In the genomic region with DNA sequence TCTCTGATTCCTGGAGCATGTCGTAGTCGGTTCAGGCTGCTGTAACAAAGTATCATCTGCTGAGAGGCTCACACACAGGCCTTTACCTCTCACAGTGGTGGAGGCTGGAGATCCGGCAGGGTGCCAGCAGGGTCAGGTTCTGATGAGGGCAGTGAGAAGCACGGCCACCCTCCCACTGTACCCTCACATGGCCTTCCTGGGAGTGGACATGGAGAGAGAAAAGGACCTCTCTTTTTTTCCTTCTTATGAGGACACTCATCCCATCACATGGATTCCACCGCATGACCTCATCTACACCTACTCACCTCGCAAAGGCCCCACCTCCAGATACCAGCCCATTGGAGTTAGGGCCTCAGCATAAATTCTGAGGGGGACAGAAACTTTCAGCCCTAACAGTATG, we compare ENCODE assay signal across 11 cellular contexts.
DNase-seq lines count a peak whose midpoint lies in the region; ATAC-seq and TF ChIP-seq lines count a peak whose summit lies in the region.
"Had no signal": no experiment of that assay in that cellular context is flagged by ENCODE, and none has a peak within 500 bp of the region (broad histone marks: within the 10 kb centered on the region; RNA-seq: fewer than 3 reads in every experiment).

No MANE protein-coding gene starts in this region.

- H3K4me1 ChIP-seq in tibial artery: peaks cover 3 to 61% (median 48%) of the 10 kb centered on the region in 4 donors

- no peaks in the 10 kb centered on the region for H3K27me3 ChIP-seq in tibial artery

- peaks cover 14% of the 10 kb centered on the region for H3K4me1 Mint-ChIP-seq in activated naive CD8-positive, alpha-beta T cell treated with anti-CD3 and anti-CD28 coated beads for 36 hours

- no peaks in the 10 kb centered on the region for H3K27me3 Mint-ChIP-seq in activated naive CD8-positive, alpha-beta T cell treated with anti-CD3 and anti-CD28 coated beads for 36 hours
- H3K27me3 Mint-ChIP-seq: activated CD8-positive, alpha-beta memory T cell treated with anti-CD3 and anti-CD28 coated beads, Interleukin-2, amount 10 ng/mL, durations not matched to agents 7 days and 5 days had no signal

- no peaks in the 10 kb centered on the region for H3K36me3 Mint-ChIP-seq in activated naive CD4-positive, alpha-beta T cell treated with anti-CD3 and anti-CD28 coated beads, Interleukin-2, amount 50 U/mL, for 72 hours
- no peaks in the 10 kb centered on the region for H3K36me3 Mint-ChIP-seq in activated naive CD8-positive, alpha-beta T cell treated with anti-CD3 and anti-CD28 coated beads for 36 hours
- H3K36me3 Mint-ChIP-seq: activated CD8-positive, alpha-beta memory T cell treated with anti-CD3 and anti-CD28 coated beads, Interleukin-2, amount 10 ng/mL, durations not matched to agents 7 days and 5 days had no signal

- H3K9me3 ChIP-seq in tibial artery: no peaks in the 10 kb centered on the region

- DNase-seq in activated naive CD4-positive, alpha-beta T cell treated with anti-CD3 and anti-CD28 coated beads, Interleukin-2, amount 50 U/mL, for 72 hours (ENCODE audit: low spot score in 2 of 2): no peak
- DNase-seq in activated naive CD4-positive, alpha-beta T cell treated with Interleukin-2 at 50 U/mL for 16 hours: no peak
- no peak for DNase-seq in activated naive CD8-positive, alpha-beta T cell treated with anti-CD3 and anti-CD28 coated beads for 36 hours
- DNase-seq in kidney tubule cell (ENCODE audit: low spot score) (peak; percentile 74), tibial artery (no peak), NCI-H2081 treated with DMSO at 0.1 percent for 48 hours (lab: John Stamatoyannopoulos, UW) (no peak)
- DNase-seq: activated CD8-positive, alpha-beta memory T cell treated with anti-CD3 and anti-CD28 coated beads, Interleukin-2, amount 10 ng/mL, durations not matched to agents 7 days and 5 days; NCI-H345; PC-9 had no signal

- H3K4me3 ChIP-seq in tibial artery: no peak overlapping the region
- H3K4me3 ChIP-seq: PC-9 had no signal

- no peaks in the 10 kb centered on the region for H3K9me3 Mint-ChIP-seq in activated naive CD4-positive, alpha-beta T cell treated with anti-CD3 and anti-CD28 coated beads, Interleukin-2, amount 50 U/mL, for 72 hours
- H3K9me3 Mint-ChIP-seq in activated naive CD8-positive, alpha-beta T cell treated with anti-CD3 and anti-CD28 coated beads for 36 hours: no peaks in the 10 kb centered on the region

- H3K4me3 Mint-ChIP-seq in activated naive CD8-positive, alpha-beta T cell treated with anti-CD3 and anti-CD28 coated beads for 36 hours: no peak overlapping the region
- H3K4me3 Mint-ChIP-seq: activated CD8-positive, alpha-beta memory T cell treated with anti-CD3 and anti-CD28 coated beads, Interleukin-2, amount 10 ng/mL, durations not matched to agents 7 days and 5 days had no signal

- peak in 1 of 2 donors; percentile 6 for ATAC-seq in activated naive CD4-positive, alpha-beta T cell treated with anti-CD3 and anti-CD28 coated beads, Interleukin-2, amount 50 U/mL, for 72 hours
- ATAC-seq in HG02981 (IDR thresholded peaks at IDR 0.05; ENCODE audit: unreplicated experiment) (no peak), HG03025 (IDR thresholded peaks at IDR 0.05; ENCODE audit: low FRiP score, unreplicated experiment) (no peak)
- ATAC-seq: activated CD8-positive, alpha-beta memory T cell treated with anti-CD3 and anti-CD28 coated beads, Interleukin-2, amount 10 ng/mL, durations not matched to agents 7 days and 5 days had no signal

- intact Hi-C loops in tibial artery (cut with DNase I; ENCODE audit: low total_unique reads): no loop called here

- H3K27ac ChIP-seq in tibial artery: peak overlapping the region; percentile 88 to 91
- H3K27ac ChIP-seq: PC-9 had no signal

- H3K36me3 ChIP-seq in tibial artery: peaks cover 14 to 58% (median 58%) of the 10 kb centered on the region in 3 donors

- TF ChIP-seq CTCF in tibial artery (IDR thresholded peaks at IDR 0.05): no peak

- peak overlapping the region; percentile 78 to 83 for H3K27ac Mint-ChIP-seq in activated naive CD4-positive, alpha-beta T cell treated with anti-CD3 and anti-CD28 coated beads, Interleukin-2, amount 50 U/mL, for 72 hours
- peak overlapping the region; percentile 51 for H3K27ac Mint-ChIP-seq in activated naive CD8-positive, alpha-beta T cell treated with anti-CD3 and anti-CD28 coated beads for 36 hours
